In the genomic region with DNA sequence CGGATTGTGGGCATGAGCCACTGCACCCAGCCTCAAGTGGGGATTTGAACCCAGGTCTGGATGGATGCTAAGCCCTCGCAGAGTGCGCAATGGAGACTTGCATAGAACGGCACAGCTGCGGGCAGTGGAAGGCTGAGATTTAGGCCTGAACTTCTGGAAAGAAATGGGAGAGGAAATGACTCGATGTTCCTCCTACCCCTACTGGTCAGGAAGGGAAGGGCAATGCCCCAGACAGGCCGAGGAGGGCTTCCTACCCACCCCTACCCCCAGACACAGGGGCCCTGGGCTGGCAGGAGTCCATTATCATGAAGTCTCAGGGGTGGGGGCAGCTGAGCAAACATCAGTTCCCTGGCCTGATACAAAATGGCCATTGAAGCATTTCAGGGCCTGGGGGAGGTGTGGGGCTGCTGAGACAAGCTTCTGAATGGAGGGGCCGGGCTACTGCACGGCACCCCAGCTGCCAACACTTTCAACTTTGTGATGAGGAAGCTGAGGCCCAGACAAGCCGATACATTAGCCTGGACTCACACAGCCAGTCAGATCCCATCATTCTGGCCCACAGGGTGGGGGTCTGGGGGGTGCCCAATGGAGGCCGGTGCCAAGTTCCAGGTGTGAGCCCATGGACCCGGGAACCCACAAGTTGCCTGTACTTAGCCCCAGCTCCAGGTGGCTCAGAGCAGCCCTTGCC, we compare ENCODE assay signal across 9 cellular contexts. TPM values are rescaled to one million over a fixed set of nuclear protein-coding genes. Genes with fewer than 3 reads are reported as not detected.
DNase-seq lines count a peak whose midpoint lies in the region; ATAC-seq and TF ChIP-seq lines count a peak whose summit lies in the region.
"Had no signal": no experiment of that assay in that cellular context is flagged by ENCODE, and none has a peak within 500 bp of the region (broad histone marks: within the 10 kb centered on the region; RNA-seq: fewer than 3 reads in every experiment).

No MANE protein-coding gene starts in this region.

- no peak for TF ChIP-seq POLR2A in breast epithelium (IDR thresholded peaks at IDR 0.05)

- POLR2A ChIA-PET in MCF 10A (lab: Yijun Ruan, JAX) = interaction anchor here (2.1 kb wide), 1 partner anchor 21 kb away, joined by 6 read pairs; no protein-coding TSS in a partner anchor

- no peak overlapping the region for H3K27ac Mint-ChIP-seq in MCF 10A (ENCODE audit: low read depth, unreplicated experiment)
- H3K27ac Mint-ChIP-seq in type B pancreatic cell = no peak overlapping the region

- ATAC-seq in heart right ventricle (peak in 2 of 8 donors; percentile 2 to 28), GM21529 (IDR thresholded peaks at IDR 0.05; ENCODE audit: unreplicated experiment) (no peak)

- 71 to 75% methylated on average over 12 of the region's 12 CpGs for WGBS in heart right ventricle, 2 donors

- CTCF ChIA-PET in MCF 10A (lab: Yijun Ruan, JAX) = interaction anchor here (0.6 to 29.4 kb wide), 10 partner anchors 9 to 407 kb away, joined by 3 to 927 read pairs (median 4); partner anchors contain the start of genes NR6A1, OLFML2A and WDR38

- in situ Hi-C loops in KBM-7 (cut with MboI; ENCODE audit: low pct_unique_long_range_greater_than_20kb, low sequenced_read_pairs) = no loop called here

- H3K27ac ChIP-seq in breast epithelium = no peak overlapping the region
- H3K27ac ChIP-seq in heart right ventricle = peak overlapping the region in 5 of 10 donors; percentile 12 to 61 (median 47)

- H3K36me3 ChIP-seq in breast epithelium (no peaks in the 10 kb centered on the region), heart right ventricle (no peaks in the 10 kb centered on the region)

- no peaks in the 10 kb centered on the region for H3K9me3 ChIP-seq in breast epithelium
- H3K9me3 ChIP-seq in heart right ventricle = no peaks in the 10 kb centered on the region

- DNase-seq in MCF 10A (ENCODE audit: unreplicated experiment) (no peak), breast epithelium (ENCODE audit: low spot score in 2 of 2) (no peak), SHP77 (lab: John Stamatoyannopoulos, UW) (peak; percentile 89 to 94), heart right ventricle (no peak), type B pancreatic cell (ENCODE audit: extremely low spot score, unreplicated experiment) (no peak), KBM-7 (no peak)
- no peak for DNase-seq in activated effector memory CD4-positive, alpha-beta T cell treated with anti-CD3 and anti-CD28 coated beads, Interleukin-2, amount 50 U/mL, for 16 hours
- DNase-seq: GDM1 had no signal

- BruUV-seq in MCF 10A (replicated peaks; lab: Mats Ljungman, UMichigan) = no TSS peak

- H3K4me1 Mint-ChIP-seq in MCF 10A (ENCODE audit: insufficient read depth, unreplicated experiment) = peaks cover 11% of the 10 kb centered on the region
- peaks cover 10% of the 10 kb centered on the region for H3K4me1 Mint-ChIP-seq in type B pancreatic cell (ENCODE audit: unreplicated experiment)

- intact Hi-C loops in MCF 10A (cut with micrococcal nuclease) (loop anchor here (5.0 kb wide), 1 partner anchor 67 kb away; the partner anchor contains the start of gene NR6A1), breast epithelium (cut with DNase I; ENCODE audit: low total_unique reads) (no loop called here), heart right ventricle (cut with DNase I) (loop anchor here in 3 of 10 donors (5.0 kb wide), 3 partner anchors 57 to 67 kb away; partner anchors contain the start of genes NR6A1 (in 1 of the 3) and OLFML2A (in 1 of the 3))

- H3K27me3 ChIP-seq in breast epithelium = no peaks in the 10 kb centered on the region
- H3K27me3 ChIP-seq in heart right ventricle = peaks cover 0 to 6% (median 0%) of the 10 kb centered on the region in 7 donors

- H3K9me3 Mint-ChIP-seq in MCF 10A (ENCODE audit: unreplicated experiment) (no peaks in the 10 kb centered on the region), type B pancreatic cell (no peaks in the 10 kb centered on the region)

- peak; percentile 27 for TF ChIP-seq CTCF in MCF 10A (IDR thresholded peaks at IDR 0.05; ENCODE audit: unreplicated experiment)
- TF ChIP-seq CTCF in breast epithelium (IDR thresholded peaks at IDR 0.05) = peak in 1 of 3 donors; percentile 34
- TF ChIP-seq CTCF in heart right ventricle (IDR thresholded peaks at IDR 0.05) = peak; percentile 12 to 59 (median 48)
- TF ChIP-seq CTCF in type B pancreatic cell (conservative IDR thresholded peaks at IDR 0.05) = peak; percentile 67

- H3K4me1 ChIP-seq in breast epithelium = peaks cover 0 to 3% of the 10 kb centered on the region in 2 donors
- H3K4me1 ChIP-seq in heart right ventricle = peaks cover 9 to 39% (median 15%) of the 10 kb centered on the region in 9 donors

- H3K4me3 Mint-ChIP-seq in MCF 10A (ENCODE audit: unreplicated experiment) (no peak overlapping the region), type B pancreatic cell (no peak overlapping the region)

- H3K27me3 Mint-ChIP-seq in MCF 10A (ENCODE audit: insufficient read depth, unreplicated experiment) (no peaks in the 10 kb centered on the region), type B pancreatic cell (no peaks in the 10 kb centered on the region)

- H3K36me3 Mint-ChIP-seq in MCF 10A (ENCODE audit: insufficient read depth, unreplicated experiment) (no peaks in the 10 kb centered on the region), type B pancreatic cell (no peaks in the 10 kb centered on the region)

- H3K4me3 ChIP-seq in breast epithelium = no peak overlapping the region
- H3K4me3 ChIP-seq in heart right ventricle = no peak overlapping the region

RNA-seq across cellular contexts. Expression of gene WDR38, which starts 13.5 kb away (rescaled TPM):
- total RNA-seq in MCF 10A (2022) = not detected in 2 replicates
- under 1 TPM in 1 of 3 donors, not detected in 2; 0.33 TPM for total RNA-seq in breast epithelium
- total RNA-seq in heart right ventricle = under 1 TPM in 1 of 10 donors, not detected in 9; 0.22 TPM
- polyA plus RNA-seq in heart right ventricle = under 1 TPM in 1 of 2 donors, not detected in 1; 0.04 TPM
- total RNA-seq in type B pancreatic cell (ENCODE audit: low replicate concordance) = 0.75 TPM in 1 of 2 replicates, not detected in the other

RNA-seq across cellular contexts. Expression of gene RPL35, which starts 22.0 kb away (rescaled TPM):
- total RNA-seq in MCF 10A (2022) (1,966 and 2,009 TPM in 2 replicates), breast epithelium (1,000 to 10,000 TPM; 2,475 to 3,579 (median 2,566) TPM), heart right ventricle (100 to 1,000 TPM; 598 to 885 (median 678) TPM), type B pancreatic cell (ENCODE audit: low replicate concordance) (1,370 and 1,381 TPM in 2 replicates)
- polyA plus RNA-seq in heart right ventricle = 1,000 to 10,000 TPM; 3,237 to 3,743 TPM

RNA-seq across cellular contexts. Expression of gene ARPC5L, which starts 22.2 kb away (rescaled TPM):
- total RNA-seq in MCF 10A (2022) (72.5 and 84.2 TPM in 2 replicates), breast epithelium (10 to 100 TPM; 12.5 to 25.6 (median 22.0) TPM), heart right ventricle (10 to 100 TPM; 30.6 to 69.4 (median 39.9) TPM), type B pancreatic cell (ENCODE audit: low replicate concordance) (37.9 and 38.9 TPM in 2 replicates)
- 10 to 100 TPM; 26.6 to 74.9 TPM for polyA plus RNA-seq in heart right ventricle

Comparison
In these comparisons a context has a peak if more than half of its experiments do, and no peak if none do; other contexts are left out.
1. DNase-seq: peak in SHP77 (2 of 2); none in MCF 10A (single experiment), breast epithelium (0 of 2), heart right ventricle (0 of 2), type B pancreatic cell (single experiment), activated effector memory CD4-positive, alpha-beta T cell treated with anti-CD3 and anti-CD28 coated beads, Interleukin-2, amount 50 U/mL, for 16 hours (single experiment) and KBM-7 (single experiment).